10 cellular contexts compared by ENCODE assay signal in genomic region chr19:46221152-46221551, GRCh38. TPM values are rescaled to one million over a fixed set of nuclear protein-coding genes. Genes with fewer than 3 reads are reported as not detected.
"Had no signal": no experiment of that assay in that cellular context is flagged by ENCODE, and none has a peak within 500 bp of the region (broad histone marks: within the 10 kb centered on the region; RNA-seq: fewer than 3 reads in every experiment).

No MANE protein-coding gene starts in this region.

- H3K4me1 ChIP-seq: HAP-1 had no signal

- DNase-seq: KBM-7 had no signal

- H3K4me3 ChIP-seq: GM23338, HAP-1 had no signal

- H3K9me3 ChIP-seq: HAP-1 had no signal

- ATAC-seq: HepG2 had no signal

- H3K36me3 ChIP-seq: HAP-1 had no signal

- H3K4me2 ChIP-seq: GM23338 had no signal

- H2AFZ ChIP-seq: GM23338 had no signal

- FAIRE-seq: H1, HepG2 had no signal

- H3K27ac ChIP-seq: HL-60 had no signal

RNA-seq across cellular contexts. Expression of gene IGFL1, which starts 8.4 kb away (rescaled TPM):
- total RNA-seq: GM23338, H1, H7, HepG2, HFFc6, HT1080 had no signal
- polyA plus RNA-seq: GM23338, H1, HepG2, IgD-negative memory B cell had no signal
